ENCODE assay signal across 7 cellular contexts in the genomic region with DNA sequence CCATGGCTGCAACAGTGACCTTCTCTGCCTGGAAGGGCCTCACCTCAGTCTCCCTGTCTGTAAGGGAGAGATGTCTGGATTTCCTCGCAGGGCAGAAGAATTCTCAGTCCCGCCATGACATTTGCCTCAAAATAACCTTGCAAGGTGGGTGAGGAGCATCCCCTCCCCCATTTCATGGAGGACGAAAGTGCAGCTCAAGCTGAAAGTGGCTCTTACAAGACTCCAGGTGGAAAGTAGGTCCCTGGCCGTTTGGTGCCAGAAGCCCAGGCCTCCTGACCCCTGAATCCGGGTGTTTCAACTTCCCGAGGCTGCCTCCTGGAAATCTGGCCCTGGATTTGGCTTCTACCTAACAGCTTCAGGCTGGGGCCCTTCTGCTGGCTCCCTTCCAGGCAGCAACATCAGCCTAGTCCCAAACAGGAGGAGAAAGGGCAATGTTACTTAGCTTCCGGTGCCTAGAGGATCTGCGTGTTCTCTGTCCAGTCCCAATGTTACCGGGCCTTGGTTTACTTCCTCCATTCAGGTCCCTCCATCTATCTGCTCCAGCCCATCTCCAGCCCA. TPM values are rescaled to one million over a fixed set of nuclear protein-coding genes. Genes with fewer than 3 reads are reported as not detected.
DNase-seq lines count a peak whose midpoint lies in the region; ATAC-seq and TF ChIP-seq lines count a peak whose summit lies in the region.

No MANE protein-coding gene starts in this region.

- H3K27ac ChIP-seq in temporal lobe (ENCODE audit: low read depth, low read length): peak overlapping the region; percentile 38

- H3K9me3 ChIP-seq in iPS-18c (ENCODE audit: control insufficient read depth, insufficient read depth, low read length): no peaks in the 10 kb centered on the region

- CTCF ChIA-PET in WTC11 (lab: Charles Lee): interaction anchor here (0.7 to 2.5 kb wide), 7 partner anchors 10 to 92 kb away, joined by 3 to 9 read pairs (median 3); a partner anchor contains a TSS

- peak overlapping the region; percentile 73; the same call in 1 of the 2 replicates for H3K27ac Mint-ChIP-seq in HFFc6
- no peak overlapping the region for H3K27ac Mint-ChIP-seq in WTC11
- H3K27ac Mint-ChIP-seq in activated T-cell treated with anti-CD3 and anti-CD28 coated beads, Interleukin-2, amount 50 U/mL, for 24 hours: no peak overlapping the region

- H3K27me3 Mint-ChIP-seq in HFFc6 (ENCODE audit: insufficient read depth): peaks cover 4% of the 10 kb centered on the region; the same call in 1 of the 2 replicates
- peaks cover 22% of the 10 kb centered on the region for H3K27me3 Mint-ChIP-seq in WTC11 (ENCODE audit: low read depth)
- H3K27me3 Mint-ChIP-seq in activated T-cell treated with anti-CD3 and anti-CD28 coated beads, Interleukin-2, amount 50 U/mL, for 24 hours: peaks cover 23% of the 10 kb centered on the region

- H3K4me1 Mint-ChIP-seq in HFFc6 (ENCODE audit: low read depth) (peaks cover 52% of the 10 kb centered on the region), WTC11 (peaks cover 14% of the 10 kb centered on the region)
- no peaks in the 10 kb centered on the region for H3K4me1 Mint-ChIP-seq in activated T-cell treated with anti-CD3 and anti-CD28 coated beads, Interleukin-2, amount 50 U/mL, for 24 hours (ENCODE audit: low read depth)

- no peaks in the 10 kb centered on the region for H3K9me3 Mint-ChIP-seq in HFFc6
- no peaks in the 10 kb centered on the region for H3K9me3 Mint-ChIP-seq in WTC11
- no peaks in the 10 kb centered on the region for H3K9me3 Mint-ChIP-seq in activated T-cell treated with anti-CD3 and anti-CD28 coated beads, Interleukin-2, amount 50 U/mL, for 24 hours

- H3K36me3 Mint-ChIP-seq in HFFc6 (ENCODE audit: low read depth) (peaks cover 11% of the 10 kb centered on the region), WTC11 (no peaks in the 10 kb centered on the region)
- H3K36me3 Mint-ChIP-seq in activated T-cell treated with anti-CD3 and anti-CD28 coated beads, Interleukin-2, amount 50 U/mL, for 24 hours (ENCODE audit: low read depth): no peaks in the 10 kb centered on the region

- ATAC-seq in WTC11 (peak; percentile 15; the same call in 1 of the 2 replicates), HG02885 (IDR thresholded peaks at IDR 0.05; ENCODE audit: poor library complexity, unreplicated experiment) (no peak)

- DNase-seq in HFFc6 (no peak), WTC11 (ENCODE audit: low spot score) (peak; percentile 40)
- no peak for DNase-seq in activated T-cell treated with anti-CD3 and anti-CD28 coated beads, Interleukin-2, amount 50 U/mL, for 24 hours
- no peak for DNase-seq in activated CD4-positive, alpha-beta T cell treated with anti-CD3 and anti-CD28 coated beads for 4 hours

- peak overlapping the region; percentile 62; the same call in 1 of the 2 replicates for H3K4me3 ChIP-seq in iPS-18c (ENCODE audit: insufficient read depth, low read depth, low read length)

- TF ChIP-seq CTCF in HFFc6 (IDR thresholded peaks at IDR 0.05) (no peak), WTC11 (IDR thresholded peaks at IDR 0.05) (no peak)

- H3K4me3 Mint-ChIP-seq in HFFc6 (peak overlapping the region; percentile 85), WTC11 (peak overlapping the region; percentile 61)
- no peak overlapping the region for H3K4me3 Mint-ChIP-seq in activated T-cell treated with anti-CD3 and anti-CD28 coated beads, Interleukin-2, amount 50 U/mL, for 24 hours

- POLR2A ChIA-PET in WTC11 (lab: Charles Lee): interaction anchor here (1.3 kb wide), 1 partner anchor 11 kb away, joined by 8 read pairs; a partner anchor contains a TSS

TF ChIP-seq in WTC11, 78 proteins besides CTCF, POLR2A, EP300 and RAD21:
- TF ChIP-seq MXD4 (CRISPR knock-in tag; IDR thresholded peaks at IDR 0.05; ENCODE audit: borderline replicate concordance) (no peak), GRHL2 (CRISPR knock-in tag; IDR thresholded peaks at IDR 0.05; ENCODE audit: insufficient replicate concordance, severe bottlenecking) (no peak), RELA (CRISPR knock-in tag; IDR thresholded peaks at IDR 0.05; ENCODE audit: borderline replicate concordance) (no peak)
- TF ChIP-seq, protein P1, sequence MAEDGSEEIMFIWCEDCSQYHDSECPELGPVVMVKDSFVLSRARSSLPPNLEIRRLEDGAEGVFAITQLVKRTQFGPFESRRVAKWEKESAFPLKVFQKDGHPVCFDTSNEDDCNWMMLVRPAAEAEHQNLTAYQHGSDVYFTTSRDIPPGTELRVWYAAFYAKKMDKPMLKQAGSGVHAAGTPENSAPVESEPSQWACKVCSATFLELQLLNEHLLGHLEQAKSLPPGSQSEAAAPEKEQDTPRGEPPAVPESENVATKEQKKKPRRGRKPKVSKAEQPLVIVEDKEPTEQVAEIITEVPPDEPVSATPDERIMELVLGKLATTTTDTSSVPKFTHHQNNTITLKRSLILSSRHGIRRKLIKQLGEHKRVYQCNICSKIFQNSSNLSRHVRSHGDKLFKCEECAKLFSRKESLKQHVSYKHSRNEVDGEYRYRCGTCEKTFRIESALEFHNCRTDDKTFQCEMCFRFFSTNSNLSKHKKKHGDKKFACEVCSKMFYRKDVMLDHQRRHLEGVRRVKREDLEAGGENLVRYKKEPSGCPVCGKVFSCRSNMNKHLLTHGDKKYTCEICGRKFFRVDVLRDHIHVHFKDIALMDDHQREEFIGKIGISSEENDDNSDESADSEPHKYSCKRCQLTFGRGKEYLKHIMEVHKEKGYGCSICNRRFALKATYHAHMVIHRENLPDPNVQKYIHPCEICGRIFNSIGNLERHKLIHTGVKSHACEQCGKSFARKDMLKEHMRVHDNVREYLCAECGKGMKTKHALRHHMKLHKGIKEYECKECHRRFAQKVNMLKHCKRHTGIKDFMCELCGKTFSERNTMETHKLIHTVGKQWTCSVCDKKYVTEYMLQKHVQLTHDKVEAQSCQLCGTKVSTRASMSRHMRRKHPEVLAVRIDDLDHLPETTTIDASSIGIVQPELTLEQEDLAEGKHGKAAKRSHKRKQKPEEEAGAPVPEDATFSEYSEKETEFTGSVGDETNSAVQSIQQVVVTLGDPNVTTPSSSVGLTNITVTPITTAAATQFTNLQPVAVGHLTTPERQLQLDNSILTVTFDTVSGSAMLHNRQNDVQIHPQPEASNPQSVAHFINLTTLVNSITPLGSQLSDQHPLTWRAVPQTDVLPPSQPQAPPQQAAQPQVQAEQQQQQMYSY (CRISPR knock-in tag; IDR thresholded peaks at IDR 0.05): peak; percentile 98

RNA-seq across cellular contexts. Expression of a gene that starts 0.8 kb away (rescaled TPM):
- total RNA-seq in HFFc6 (2021; fragmentation: NEBNext Ultra II Directional; extraction: Animal tissue kit (Norgen Biotek cat#: 25700)): 100 to 1,000 TPM in 1 of 6 experiments, 10 to 100 TPM in 5; 81.2 to 111 (median 95.7) TPM
- total RNA-seq in WTC11 (2021) (2.9 to 3.6 TPM (median 3.6 TPM) in 3 replicates), temporal lobe (6.6 TPM)

Comparison
In these comparisons a context has a peak if more than half of its experiments do, and no peak if none do; other contexts are left out.
1. RNA of a gene that starts 0.8 kb away (total RNA-seq): 81.2 to 111 TPM in HFFc6; 6.6 TPM in temporal lobe (single experiment) and 2.9 to 3.6 TPM in WTC11; every median in the first group is over 10 times any median in the second.